Comparison of ENCODE assay signal across 1 cellular context in the genomic region with DNA sequence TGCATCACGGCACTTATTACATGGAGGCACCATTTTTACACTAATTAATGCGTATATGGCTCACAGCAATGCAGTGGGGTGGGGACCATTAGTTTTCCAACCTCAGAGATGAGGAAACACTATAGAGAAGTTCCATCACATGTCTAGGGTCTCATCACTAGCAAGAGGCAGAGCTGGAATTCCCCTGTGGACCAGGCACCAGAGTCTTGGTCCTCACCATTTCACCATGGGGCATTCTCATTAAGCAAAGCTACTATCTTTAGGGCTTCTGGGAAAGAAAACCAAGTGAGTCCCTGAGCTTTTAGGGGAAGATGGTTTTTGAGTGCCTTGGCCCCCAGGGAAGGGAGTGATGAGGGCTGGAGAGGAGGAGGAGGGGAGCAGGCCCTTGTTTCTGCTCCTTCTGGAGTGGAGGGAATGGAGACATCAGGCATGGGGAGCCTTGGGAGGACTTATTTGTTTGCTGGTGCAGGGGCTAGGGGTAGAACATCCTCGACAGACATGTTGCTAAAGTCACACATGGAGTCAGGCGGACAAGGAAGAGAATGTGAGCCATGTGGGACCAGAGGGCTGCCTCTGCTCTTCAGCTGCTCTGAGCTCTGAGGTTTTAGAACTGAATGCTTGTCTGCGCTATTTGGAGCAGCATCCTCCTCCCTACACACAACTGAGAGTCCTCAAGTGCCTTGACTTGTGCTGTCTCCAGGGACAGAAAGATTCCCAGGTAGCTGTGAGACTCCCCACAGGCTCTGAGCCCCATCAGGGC.
TF ChIP-seq lines count a peak whose summit lies in the region.

No MANE protein-coding gene starts in this region.

TF ChIP-seq in K562, 482 proteins besides CTCF, POLR2A, EP300 and RAD21:
- TF ChIP-seq, protein P1, sequence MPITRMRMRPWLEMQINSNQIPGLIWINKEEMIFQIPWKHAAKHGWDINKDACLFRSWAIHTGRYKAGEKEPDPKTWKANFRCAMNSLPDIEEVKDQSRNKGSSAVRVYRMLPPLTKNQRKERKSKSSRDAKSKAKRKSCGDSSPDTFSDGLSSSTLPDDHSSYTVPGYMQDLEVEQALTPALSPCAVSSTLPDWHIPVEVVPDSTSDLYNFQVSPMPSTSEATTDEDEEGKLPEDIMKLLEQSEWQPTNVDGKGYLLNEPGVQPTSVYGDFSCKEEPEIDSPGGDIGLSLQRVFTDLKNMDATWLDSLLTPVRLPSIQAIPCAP (CRISPR knock-in tag; IDR thresholded peaks at IDR 0.05; ENCODE audit: borderline replicate concordance) = no peak
- no peak for TF ChIP-seq ETV1 (tag; conservative IDR thresholded peaks at IDR 0.05; ENCODE audit: low read depth)
- no peak for TF ChIP-seq CREB1 (IDR thresholded peaks at IDR 0.05)
- TF ChIP-seq CREB1 (CRISPR knock-in tag; IDR thresholded peaks at IDR 0.05) = no peak
- TF ChIP-seq ESRRA (IDR thresholded peaks at IDR 0.05; ENCODE audit: borderline replicate concordance, low read depth) = no peak
- no peak for TF ChIP-seq PHTF2 (CRISPR knock-in tag; IDR thresholded peaks at IDR 0.05)
- TF ChIP-seq NCOA1 (IDR thresholded peaks at IDR 0.05; ENCODE audit: low read depth) = no peak
- TF ChIP-seq NFXL1 (CRISPR knock-in tag; IDR thresholded peaks at IDR 0.05) = no peak
- TF ChIP-seq, protein P2, sequence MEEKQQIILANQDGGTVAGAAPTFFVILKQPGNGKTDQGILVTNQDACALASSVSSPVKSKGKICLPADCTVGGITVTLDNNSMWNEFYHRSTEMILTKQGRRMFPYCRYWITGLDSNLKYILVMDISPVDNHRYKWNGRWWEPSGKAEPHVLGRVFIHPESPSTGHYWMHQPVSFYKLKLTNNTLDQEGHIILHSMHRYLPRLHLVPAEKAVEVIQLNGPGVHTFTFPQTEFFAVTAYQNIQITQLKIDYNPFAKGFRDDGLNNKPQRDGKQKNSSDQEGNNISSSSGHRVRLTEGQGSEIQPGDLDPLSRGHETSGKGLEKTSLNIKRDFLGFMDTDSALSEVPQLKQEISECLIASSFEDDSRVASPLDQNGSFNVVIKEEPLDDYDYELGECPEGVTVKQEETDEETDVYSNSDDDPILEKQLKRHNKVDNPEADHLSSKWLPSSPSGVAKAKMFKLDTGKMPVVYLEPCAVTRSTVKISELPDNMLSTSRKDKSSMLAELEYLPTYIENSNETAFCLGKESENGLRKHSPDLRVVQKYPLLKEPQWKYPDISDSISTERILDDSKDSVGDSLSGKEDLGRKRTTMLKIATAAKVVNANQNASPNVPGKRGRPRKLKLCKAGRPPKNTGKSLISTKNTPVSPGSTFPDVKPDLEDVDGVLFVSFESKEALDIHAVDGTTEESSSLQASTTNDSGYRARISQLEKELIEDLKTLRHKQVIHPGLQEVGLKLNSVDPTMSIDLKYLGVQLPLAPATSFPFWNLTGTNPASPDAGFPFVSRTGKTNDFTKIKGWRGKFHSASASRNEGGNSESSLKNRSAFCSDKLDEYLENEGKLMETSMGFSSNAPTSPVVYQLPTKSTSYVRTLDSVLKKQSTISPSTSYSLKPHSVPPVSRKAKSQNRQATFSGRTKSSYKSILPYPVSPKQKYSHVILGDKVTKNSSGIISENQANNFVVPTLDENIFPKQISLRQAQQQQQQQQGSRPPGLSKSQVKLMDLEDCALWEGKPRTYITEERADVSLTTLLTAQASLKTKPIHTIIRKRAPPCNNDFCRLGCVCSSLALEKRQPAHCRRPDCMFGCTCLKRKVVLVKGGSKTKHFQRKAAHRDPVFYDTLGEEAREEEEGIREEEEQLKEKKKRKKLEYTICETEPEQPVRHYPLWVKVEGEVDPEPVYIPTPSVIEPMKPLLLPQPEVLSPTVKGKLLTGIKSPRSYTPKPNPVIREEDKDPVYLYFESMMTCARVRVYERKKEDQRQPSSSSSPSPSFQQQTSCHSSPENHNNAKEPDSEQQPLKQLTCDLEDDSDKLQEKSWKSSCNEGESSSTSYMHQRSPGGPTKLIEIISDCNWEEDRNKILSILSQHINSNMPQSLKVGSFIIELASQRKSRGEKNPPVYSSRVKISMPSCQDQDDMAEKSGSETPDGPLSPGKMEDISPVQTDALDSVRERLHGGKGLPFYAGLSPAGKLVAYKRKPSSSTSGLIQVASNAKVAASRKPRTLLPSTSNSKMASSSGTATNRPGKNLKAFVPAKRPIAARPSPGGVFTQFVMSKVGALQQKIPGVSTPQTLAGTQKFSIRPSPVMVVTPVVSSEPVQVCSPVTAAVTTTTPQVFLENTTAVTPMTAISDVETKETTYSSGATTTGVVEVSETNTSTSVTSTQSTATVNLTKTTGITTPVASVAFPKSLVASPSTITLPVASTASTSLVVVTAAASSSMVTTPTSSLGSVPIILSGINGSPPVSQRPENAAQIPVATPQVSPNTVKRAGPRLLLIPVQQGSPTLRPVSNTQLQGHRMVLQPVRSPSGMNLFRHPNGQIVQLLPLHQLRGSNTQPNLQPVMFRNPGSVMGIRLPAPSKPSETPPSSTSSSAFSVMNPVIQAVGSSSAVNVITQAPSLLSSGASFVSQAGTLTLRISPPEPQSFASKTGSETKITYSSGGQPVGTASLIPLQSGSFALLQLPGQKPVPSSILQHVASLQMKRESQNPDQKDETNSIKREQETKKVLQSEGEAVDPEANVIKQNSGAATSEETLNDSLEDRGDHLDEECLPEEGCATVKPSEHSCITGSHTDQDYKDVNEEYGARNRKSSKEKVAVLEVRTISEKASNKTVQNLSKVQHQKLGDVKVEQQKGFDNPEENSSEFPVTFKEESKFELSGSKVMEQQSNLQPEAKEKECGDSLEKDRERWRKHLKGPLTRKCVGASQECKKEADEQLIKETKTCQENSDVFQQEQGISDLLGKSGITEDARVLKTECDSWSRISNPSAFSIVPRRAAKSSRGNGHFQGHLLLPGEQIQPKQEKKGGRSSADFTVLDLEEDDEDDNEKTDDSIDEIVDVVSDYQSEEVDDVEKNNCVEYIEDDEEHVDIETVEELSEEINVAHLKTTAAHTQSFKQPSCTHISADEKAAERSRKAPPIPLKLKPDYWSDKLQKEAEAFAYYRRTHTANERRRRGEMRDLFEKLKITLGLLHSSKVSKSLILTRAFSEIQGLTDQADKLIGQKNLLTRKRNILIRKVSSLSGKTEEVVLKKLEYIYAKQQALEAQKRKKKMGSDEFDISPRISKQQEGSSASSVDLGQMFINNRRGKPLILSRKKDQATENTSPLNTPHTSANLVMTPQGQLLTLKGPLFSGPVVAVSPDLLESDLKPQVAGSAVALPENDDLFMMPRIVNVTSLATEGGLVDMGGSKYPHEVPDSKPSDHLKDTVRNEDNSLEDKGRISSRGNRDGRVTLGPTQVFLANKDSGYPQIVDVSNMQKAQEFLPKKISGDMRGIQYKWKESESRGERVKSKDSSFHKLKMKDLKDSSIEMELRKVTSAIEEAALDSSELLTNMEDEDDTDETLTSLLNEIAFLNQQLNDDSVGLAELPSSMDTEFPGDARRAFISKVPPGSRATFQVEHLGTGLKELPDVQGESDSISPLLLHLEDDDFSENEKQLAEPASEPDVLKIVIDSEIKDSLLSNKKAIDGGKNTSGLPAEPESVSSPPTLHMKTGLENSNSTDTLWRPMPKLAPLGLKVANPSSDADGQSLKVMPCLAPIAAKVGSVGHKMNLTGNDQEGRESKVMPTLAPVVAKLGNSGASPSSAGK (IDR thresholded peaks at IDR 0.05) = no peak
- TF ChIP-seq PHF8 (IDR thresholded peaks at IDR 0.05; ENCODE audit: borderline replicate concordance, low read length) = peak; percentile 40; the same call in 1 of the 2 replicates
- peak; percentile 50; the same call in 1 of the 2 replicates for TF ChIP-seq DMBX1 (CRISPR knock-in tag; IDR thresholded peaks at IDR 0.05; ENCODE audit: borderline replicate concordance)
- TF ChIP-seq PHF21A (IDR thresholded peaks at IDR 0.05; ENCODE audit: borderline replicate concordance, low read depth) = 0 out of 2 replicates have a peak, but pooled peaks have one; percentile 11
- no peak for TF ChIP-seq HINFP (tag; conservative IDR thresholded peaks at IDR 0.05; ENCODE audit: low read depth)
- no peak for TF ChIP-seq C11orf30 (IDR thresholded peaks at IDR 0.05; ENCODE audit: low read depth)
- no peak for TF ChIP-seq PTBP1 (IDR thresholded peaks at IDR 0.05; ENCODE audit: low read depth, low read length)
- TF ChIP-seq KDM5B (IDR thresholded peaks at IDR 0.05; ENCODE audit: insufficient replicate concordance, low read depth, low read length) = peak; percentile 73
